13 cellular contexts compared by ENCODE assay signal in the genomic region with DNA sequence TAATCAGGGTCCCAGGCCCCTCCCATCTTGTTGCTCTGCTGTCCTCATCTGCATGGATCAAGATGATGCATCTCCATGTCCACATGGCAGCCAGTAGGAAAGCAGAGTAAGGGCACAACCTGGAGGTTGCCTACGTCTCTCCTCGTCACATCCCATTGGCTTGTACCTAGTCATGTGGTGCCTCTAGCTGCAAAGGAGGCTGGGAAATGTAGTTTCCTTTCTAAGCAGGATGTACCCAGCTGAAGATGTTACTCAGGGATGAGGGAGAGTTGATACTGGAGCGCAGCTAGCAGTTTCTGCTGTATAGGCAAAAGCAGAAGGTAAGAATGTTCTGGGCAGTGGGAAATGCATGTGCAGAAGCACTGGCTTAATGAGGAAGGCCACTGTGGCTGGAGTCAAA. TPM values are rescaled to one million over a fixed set of nuclear protein-coding genes. Genes with fewer than 3 reads are reported as not detected.
DNase-seq lines count a peak whose midpoint lies in the region; ATAC-seq and TF ChIP-seq lines count a peak whose summit lies in the region.
"Had no signal": no experiment of that assay in that cellular context is flagged by ENCODE, and none has a peak within 500 bp of the region (broad histone marks: within the 10 kb centered on the region; RNA-seq: fewer than 3 reads in every experiment).

No MANE protein-coding gene starts in this region.

- H3K4me3 Mint-ChIP-seq in CD4-positive, alpha-beta T cell, result no peak overlapping the region
- no peak overlapping the region for H3K4me3 Mint-ChIP-seq in activated CD8-positive, alpha-beta T cell treated with anti-CD3 and anti-CD28 coated beads, Interleukin-2, amount 10 ng/mL, durations not matched to agents 7 days and 5 days

- H3K9me3 Mint-ChIP-seq in CD4-positive, alpha-beta T cell, result peaks cover 3% of the 10 kb centered on the region
- peaks cover 22% of the 10 kb centered on the region for H3K9me3 Mint-ChIP-seq in activated CD8-positive, alpha-beta T cell treated with anti-CD3 and anti-CD28 coated beads, Interleukin-2, amount 10 ng/mL, durations not matched to agents 7 days and 5 days (ENCODE audit: insufficient read depth)

- no peaks in the 10 kb centered on the region for H3K27me3 Mint-ChIP-seq in CD4-positive, alpha-beta T cell
- no peaks in the 10 kb centered on the region for H3K27me3 Mint-ChIP-seq in activated CD8-positive, alpha-beta T cell treated with anti-CD3 and anti-CD28 coated beads, Interleukin-2, amount 10 ng/mL, durations not matched to agents 7 days and 5 days (ENCODE audit: low read depth)
- H3K27me3 Mint-ChIP-seq: CD4-positive, CD25-positive, alpha-beta regulatory T cell had no signal

- CTCF ChIA-PET in CD4-positive, alpha-beta T cell (lab: Charles Lee), result no interaction called here
- CTCF ChIA-PET in activated CD8-positive, alpha-beta T cell treated with anti-CD3 and anti-CD28 coated beads, Interleukin-2, amount 10 ng/mL, durations not matched to agents 7 days and 5 days (lab: Charles Lee), result no interaction called here

- POLR2A ChIA-PET in CD4-positive, alpha-beta T cell (lab: Charles Lee), result no interaction called here
- POLR2A ChIA-PET in activated CD8-positive, alpha-beta T cell treated with anti-CD3 and anti-CD28 coated beads, Interleukin-2, amount 10 ng/mL, durations not matched to agents 7 days and 5 days (lab: Charles Lee), result interaction anchor here (1.0 kb wide), 1 partner anchor 20 kb away, joined by 3 read pairs; no protein-coding TSS in a partner anchor

- H3K27me3 ChIP-seq in CD4-positive, alpha-beta T cell (ENCODE audit: control insufficient read depth, insufficient read depth, low read length), result no peaks in the 10 kb centered on the region

- peaks cover 52% of the 10 kb centered on the region for H3K36me3 Mint-ChIP-seq in CD4-positive, alpha-beta T cell (ENCODE audit: low read depth)
- peaks cover 73% of the 10 kb centered on the region for H3K36me3 Mint-ChIP-seq in activated CD8-positive, alpha-beta T cell treated with anti-CD3 and anti-CD28 coated beads, Interleukin-2, amount 10 ng/mL, durations not matched to agents 7 days and 5 days (ENCODE audit: low read depth)

- peaks cover 7% of the 10 kb centered on the region for H3K9me3 ChIP-seq in CD4-positive, alpha-beta T cell (ENCODE audit: control insufficient read depth, low read length)

- peaks cover 44% of the 10 kb centered on the region for H3K4me1 Mint-ChIP-seq in CD4-positive, alpha-beta T cell (ENCODE audit: low read depth)
- peaks cover 7% of the 10 kb centered on the region for H3K4me1 Mint-ChIP-seq in activated CD8-positive, alpha-beta T cell treated with anti-CD3 and anti-CD28 coated beads, Interleukin-2, amount 10 ng/mL, durations not matched to agents 7 days and 5 days (ENCODE audit: low read depth)

- intact Hi-C loops in CD4-positive, alpha-beta T cell (cut with DNase I, micrococcal nuclease), result no loop called here

- no peak for TF ChIP-seq CTCF in CD4-positive, alpha-beta T cell (IDR thresholded peaks at IDR 0.05)

- DNase-seq in CD4-positive, alpha-beta T cell, result no peak
- DNase-seq in HT-29 (ENCODE audit: low spot score) (peak; percentile 32), kidney tubule cell (ENCODE audit: low spot score) (peak; percentile 13), SW480 (ENCODE audit: low spot score) (no peak), Ammon's horn (ENCODE audit: low spot score) (no peak), anterior cingulate cortex (lab: John Stamatoyannopoulos, UW) (no peak)
- no peak for DNase-seq in activated CD8-positive, alpha-beta T cell treated with anti-CD3 and anti-CD28 coated beads, Interleukin-2, amount 10 ng/mL, durations not matched to agents 7 days and 5 days
- DNase-seq: activated CD4-positive, CD25-positive, alpha-beta regulatory T cell treated with anti-CD3 and anti-CD28 coated beads, Interleukin-2, amount 50 U/mL, for 72 hours; activated effector memory CD4-positive, alpha-beta T cell treated with Interleukin-2 at 50 U/mL for 16 hours; left cardiac atrium; nucleus accumbens had no signal

- H3K27ac Mint-ChIP-seq in CD4-positive, alpha-beta T cell, result no peak overlapping the region
- H3K27ac Mint-ChIP-seq in activated CD8-positive, alpha-beta T cell treated with anti-CD3 and anti-CD28 coated beads, Interleukin-2, amount 10 ng/mL, durations not matched to agents 7 days and 5 days, result no peak overlapping the region

- no peak overlapping the region for H3K27ac ChIP-seq in CD4-positive, alpha-beta T cell (ENCODE audit: low read depth, low read length)

- peak; percentile 71 for ATAC-seq in CD4-positive, alpha-beta T cell (ENCODE audit: poor library complexity)
- peak; percentile 28 for ATAC-seq in activated CD8-positive, alpha-beta T cell treated with anti-CD3 and anti-CD28 coated beads, Interleukin-2, amount 10 ng/mL, durations not matched to agents 7 days and 5 days
- ATAC-seq in HG03039 (IDR thresholded peaks at IDR 0.05; ENCODE audit: unreplicated experiment), result no peak
- ATAC-seq: left cardiac atrium had no signal

RNA-seq across cellular contexts. Expression of a gene that starts 20.8 kb away (rescaled TPM):
- total RNA-seq in CD4-positive, alpha-beta T cell, result 10 to 100 TPM; 42.9 to 44.8 TPM
- 26.1 and 35.2 TPM in 2 replicates for total RNA-seq in HT-29 (2014; rRNA removed; shearing (Covaris generic))
- total RNA-seq in activated CD8-positive, alpha-beta T cell treated with anti-CD3 and anti-CD28 coated beads, Interleukin-2, amount 10 ng/mL, durations not matched to agents 7 days and 5 days, result 10 to 100 TPM; 46.0 to 46.9 TPM

Comparison
In these comparisons a context has a peak if more than half of its experiments do, and no peak if none do; other contexts are left out.
1. DNase-seq: peak in HT-29 (single experiment) and kidney tubule cell (single experiment); none in CD4-positive, alpha-beta T cell (0 of 10), activated CD8-positive, alpha-beta T cell treated with anti-CD3 and anti-CD28 coated beads, Interleukin-2, amount 10 ng/mL, durations not matched to agents 7 days and 5 days (single experiment), SW480 (single experiment), Ammon's horn (single experiment) and anterior cingulate cortex (0 of 58).